In genomic region chr11:33615751-33616150, GRCh38 we compare ENCODE assay signal across 31 cellular contexts.
"Had no signal": no experiment of that assay in that cellular context is flagged by ENCODE, and none has a peak within 500 bp of the region (broad histone marks: within the 10 kb centered on the region; RNA-seq: fewer than 3 reads in every experiment).

No MANE protein-coding gene starts in this region.

- H3K9me3 ChIP-seq: ascending aorta, breast epithelium, esophagus muscularis mucosa, gastrocnemius medialis had no signal

- H3K9me3 Mint-ChIP-seq: activated CD4-positive, alpha-beta memory T cell treated with anti-CD3 and anti-CD28 coated beads, Interleukin-2, amount 10 ng/mL, durations not matched to agents 7 days and 5 days; activated CD4-positive, alpha-beta T cell treated with anti-CD3 and anti-CD28 coated beads, Interleukin-2, amount 10 ng/mL, durations not matched to agents 7 days and 5 days; activated naive CD4-positive, alpha-beta T cell treated with anti-CD3 and anti-CD28 coated beads, Interleukin-2, amount 10 ng/mL, durations not matched to agents 7 days and 5 days; activated naive CD4-positive, alpha-beta T cell treated with anti-CD3 and anti-CD28 coated beads, Interleukin-2, amount 50 U/mL, for 72 hours; activated naive CD8-positive, alpha-beta T cell treated with anti-CD3 and anti-CD28 coated beads, Interleukin-2, amount 10 ng/mL, durations not matched to agents 7 days and 5 days; activated T-cell treated with anti-CD3 and anti-CD28 coated beads, Interleukin-2, amount 50 U/mL, for 24 hours; activated T-cell treated with anti-CD3 and anti-CD28 coated beads, Interleukin-2, amount 50 U/mL, for 72 hours; brain; central memory CD8-positive, alpha-beta T cell; dendritic cell treated with granulocyte-macrophage colony-stimulating factor and Interleukin-4, amounts not matched to agents 40 ng/mL and 50 ng/mL, for 4 days; endodermal cell had no signal

- H3K36me3 Mint-ChIP-seq: activated naive CD4-positive, alpha-beta T cell treated with anti-CD3 and anti-CD28 coated beads, Interleukin-2, amount 10 ng/mL, durations not matched to agents 7 days and 5 days; activated naive CD4-positive, alpha-beta T cell treated with anti-CD3 and anti-CD28 coated beads, Interleukin-2, amount 50 U/mL, for 72 hours; activated naive CD8-positive, alpha-beta T cell treated with anti-CD3 and anti-CD28 coated beads, Interleukin-2, amount 10 ng/mL, durations not matched to agents 7 days and 5 days; WTC11 had no signal

- H3K27me3 ChIP-seq: ascending aorta, breast epithelium, dorsolateral prefrontal cortex, foreskin keratinocyte, gastrocnemius medialis had no signal

- H3K36me3 ChIP-seq: ascending aorta, breast epithelium, esophagus muscularis mucosa, gastrocnemius medialis had no signal

- H3K27ac Mint-ChIP-seq: activated CD4-positive, alpha-beta memory T cell treated with anti-CD3 and anti-CD28 coated beads, Interleukin-2, amount 10 ng/mL, durations not matched to agents 7 days and 5 days; activated CD4-positive, alpha-beta T cell treated with anti-CD3 and anti-CD28 coated beads, Interleukin-2, amount 10 ng/mL, durations not matched to agents 7 days and 5 days; activated naive CD4-positive, alpha-beta T cell treated with anti-CD3 and anti-CD28 coated beads, Interleukin-2, amount 10 ng/mL, durations not matched to agents 7 days and 5 days; activated naive CD4-positive, alpha-beta T cell treated with anti-CD3 and anti-CD28 coated beads, Interleukin-2, amount 50 U/mL, for 72 hours; activated naive CD8-positive, alpha-beta T cell treated with anti-CD3 and anti-CD28 coated beads, Interleukin-2, amount 10 ng/mL, durations not matched to agents 7 days and 5 days; activated T-cell treated with anti-CD3 and anti-CD28 coated beads, Interleukin-2, amount 50 U/mL, for 24 hours; activated T-cell treated with anti-CD3 and anti-CD28 coated beads, Interleukin-2, amount 50 U/mL, for 72 hours; brain; dendritic cell treated with granulocyte-macrophage colony-stimulating factor and Interleukin-4, amounts not matched to agents 40 ng/mL and 50 ng/mL, for 4 days; endodermal cell; WTC11 had no signal

- H3K27ac ChIP-seq: ascending aorta, breast epithelium, coronary artery, esophagus muscularis mucosa, foreskin keratinocyte, gastrocnemius medialis, VCaP had no signal

- H3K4me3 Mint-ChIP-seq: activated CD4-positive, alpha-beta memory T cell treated with anti-CD3 and anti-CD28 coated beads, Interleukin-2, amount 10 ng/mL, durations not matched to agents 7 days and 5 days; activated CD4-positive, alpha-beta T cell treated with anti-CD3 and anti-CD28 coated beads, Interleukin-2, amount 10 ng/mL, durations not matched to agents 7 days and 5 days; activated naive CD4-positive, alpha-beta T cell treated with anti-CD3 and anti-CD28 coated beads, Interleukin-2, amount 10 ng/mL, durations not matched to agents 7 days and 5 days; activated naive CD8-positive, alpha-beta T cell treated with anti-CD3 and anti-CD28 coated beads, Interleukin-2, amount 10 ng/mL, durations not matched to agents 7 days and 5 days; activated T-cell treated with anti-CD3 and anti-CD28 coated beads, Interleukin-2, amount 50 U/mL, for 24 hours; activated T-cell treated with anti-CD3 and anti-CD28 coated beads, Interleukin-2, amount 50 U/mL, for 72 hours; brain; central memory CD8-positive, alpha-beta T cell; dendritic cell treated with granulocyte-macrophage colony-stimulating factor and Interleukin-4, amounts not matched to agents 40 ng/mL and 50 ng/mL, for 4 days; endodermal cell; WTC11 had no signal

- DNase-seq: activated CD4-positive, alpha-beta memory T cell treated with anti-CD3 and anti-CD28 coated beads, Interleukin-2, amount 10 ng/mL, durations not matched to agents 7 days and 5 days; activated CD4-positive, alpha-beta T cell treated with anti-CD3 and anti-CD28 coated beads for 1 hour; activated CD4-positive, alpha-beta T cell treated with anti-CD3 and anti-CD28 coated beads for 4 hours; activated CD4-positive, alpha-beta T cell treated with anti-CD3 and anti-CD28 coated beads, Interleukin-2, amount 10 ng/mL, durations not matched to agents 7 days and 5 days; activated CD4-positive, alpha-beta T cell treated with anti-CD3 and anti-CD28 coated beads, Interleukin-2, amount 50 U/mL, for 4 hours; activated CD8-positive, alpha-beta memory T cell treated with anti-CD3 and anti-CD28 coated beads, Interleukin-2, amount 50 U/mL, for 48 hours; activated gamma-delta T cell; activated naive CD4-positive, alpha-beta T cell; activated naive CD4-positive, alpha-beta T cell treated with anti-CD3 and anti-CD28 coated beads, Interleukin-2, amount 10 ng/mL, durations not matched to agents 7 days and 5 days; activated naive CD8-positive, alpha-beta T cell treated with anti-CD3 and anti-CD28 coated beads, Interleukin-2, amount 10 ng/mL, durations not matched to agents 7 days and 5 days; activated T-cell treated with anti-CD3 and anti-CD28 coated beads for 4 hours; activated T-cell treated with anti-CD3 and anti-CD28 coated beads, Interleukin-2, amount 50 U/mL, for 24 hours; activated T-cell treated with anti-CD3 and anti-CD28 coated beads, Interleukin-2, amount 50 U/mL, for 72 hours; dorsolateral prefrontal cortex; effector memory CD4-positive, alpha-beta T cell; endodermal cell; erythroblast; gastrocnemius medialis; glutamatergic neuron; T-helper 2 cell had no signal

- H3K4me3 ChIP-seq: ascending aorta, breast epithelium, coronary artery, dorsolateral prefrontal cortex, esophagus muscularis mucosa, gastrocnemius medialis had no signal

- H3K4me1 ChIP-seq: ascending aorta, breast epithelium, esophagus muscularis mucosa, gastrocnemius medialis had no signal

- H3K4me1 Mint-ChIP-seq: activated CD4-positive, alpha-beta memory T cell treated with anti-CD3 and anti-CD28 coated beads, Interleukin-2, amount 10 ng/mL, durations not matched to agents 7 days and 5 days; activated CD4-positive, alpha-beta T cell treated with anti-CD3 and anti-CD28 coated beads, Interleukin-2, amount 10 ng/mL, durations not matched to agents 7 days and 5 days; activated naive CD4-positive, alpha-beta T cell treated with anti-CD3 and anti-CD28 coated beads, Interleukin-2, amount 10 ng/mL, durations not matched to agents 7 days and 5 days; activated naive CD8-positive, alpha-beta T cell treated with anti-CD3 and anti-CD28 coated beads, Interleukin-2, amount 10 ng/mL, durations not matched to agents 7 days and 5 days; central memory CD8-positive, alpha-beta T cell had no signal
